9 cellular contexts compared by ENCODE assay signal in the genomic region with DNA sequence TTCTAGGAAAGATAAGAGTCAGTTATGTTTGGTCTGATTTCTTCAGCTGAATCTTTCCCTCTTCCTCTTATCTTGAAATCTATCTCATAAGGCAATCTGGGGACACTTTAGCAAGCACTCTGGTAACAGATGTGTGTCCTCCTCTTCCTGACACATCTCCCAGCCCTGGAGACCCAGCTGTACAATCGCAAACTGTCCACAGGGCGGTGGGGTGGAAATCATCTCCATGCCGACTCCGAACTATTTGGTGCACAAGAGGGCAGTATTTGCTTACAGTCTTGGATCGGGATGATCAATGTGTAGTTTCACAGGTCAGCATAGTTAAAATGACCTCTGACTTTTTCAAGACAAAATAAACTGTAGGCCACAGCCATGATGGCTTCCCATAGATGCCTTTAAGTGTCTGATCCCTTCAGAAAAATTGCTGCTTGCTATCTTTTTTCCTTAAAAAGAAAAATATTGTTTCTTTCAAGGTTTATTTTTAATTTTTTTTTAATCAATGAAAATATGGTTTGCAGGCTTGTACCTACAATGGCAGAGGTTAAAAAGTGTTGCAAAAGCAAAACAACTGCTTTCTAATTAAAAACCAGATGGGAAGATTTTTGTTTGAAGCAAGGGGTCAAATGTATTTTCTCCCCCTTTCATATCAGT. TPM values are rescaled to one million over a fixed set of nuclear protein-coding genes. Genes with fewer than 3 reads are reported as not detected.
DNase-seq lines count a peak whose midpoint lies in the region; ATAC-seq and TF ChIP-seq lines count a peak whose summit lies in the region.
"Had no signal": no experiment of that assay in that cellular context is flagged by ENCODE, and none has a peak within 500 bp of the region (broad histone marks: within the 10 kb centered on the region; RNA-seq: fewer than 3 reads in every experiment).

No MANE protein-coding gene starts in this region.

- H3K4me3 Mint-ChIP-seq in activated CD4-positive, alpha-beta memory T cell treated with anti-CD3 and anti-CD28 coated beads for 36 hours: no peak overlapping the region
- no peak overlapping the region for H3K4me3 Mint-ChIP-seq in activated CD4-positive, alpha-beta memory T cell treated with anti-CD3 and anti-CD28 coated beads, Interleukin-2, amount 10 ng/mL, durations not matched to agents 7 days and 5 days

- H3K36me3 Mint-ChIP-seq in activated CD4-positive, alpha-beta memory T cell treated with anti-CD3 and anti-CD28 coated beads for 36 hours: no peaks in the 10 kb centered on the region
- no peaks in the 10 kb centered on the region for H3K36me3 Mint-ChIP-seq in activated CD4-positive, alpha-beta memory T cell treated with anti-CD3 and anti-CD28 coated beads, Interleukin-2, amount 10 ng/mL, durations not matched to agents 7 days and 5 days (ENCODE audit: low read depth)
- H3K36me3 Mint-ChIP-seq: activated naive CD4-positive, alpha-beta T cell treated with anti-CD3 and anti-CD28 coated beads, Interleukin-2, amount 50 U/mL, for 72 hours had no signal

- H3K27me3 Mint-ChIP-seq in activated CD4-positive, alpha-beta memory T cell treated with anti-CD3 and anti-CD28 coated beads for 36 hours: no peaks in the 10 kb centered on the region
- no peaks in the 10 kb centered on the region for H3K27me3 Mint-ChIP-seq in activated CD4-positive, alpha-beta memory T cell treated with anti-CD3 and anti-CD28 coated beads, Interleukin-2, amount 10 ng/mL, durations not matched to agents 7 days and 5 days

- CTCF ChIA-PET in activated CD4-positive, alpha-beta memory T cell treated with anti-CD3 and anti-CD28 coated beads for 36 hours (lab: Charles Lee): no interaction called here
- CTCF ChIA-PET in activated CD4-positive, alpha-beta memory T cell treated with anti-CD3 and anti-CD28 coated beads, Interleukin-2, amount 10 ng/mL, durations not matched to agents 7 days and 5 days (lab: Charles Lee): no interaction called here

- no peaks in the 10 kb centered on the region for H3K9me3 Mint-ChIP-seq in activated CD4-positive, alpha-beta memory T cell treated with anti-CD3 and anti-CD28 coated beads for 36 hours
- no peaks in the 10 kb centered on the region for H3K9me3 Mint-ChIP-seq in activated CD4-positive, alpha-beta memory T cell treated with anti-CD3 and anti-CD28 coated beads, Interleukin-2, amount 10 ng/mL, durations not matched to agents 7 days and 5 days
- H3K9me3 Mint-ChIP-seq: activated naive CD4-positive, alpha-beta T cell treated with anti-CD3 and anti-CD28 coated beads, Interleukin-2, amount 50 U/mL, for 72 hours had no signal

- ATAC-seq in HG02759 (IDR thresholded peaks at IDR 0.05; ENCODE audit: unreplicated experiment) (no peak), GM19397 (IDR thresholded peaks at IDR 0.05; ENCODE audit: unreplicated experiment) (no peak)

- H3K27ac ChIP-seq in left ventricle myocardium inferior (replicated peaks): no peak overlapping the region

- H3K27ac Mint-ChIP-seq in activated CD4-positive, alpha-beta memory T cell treated with anti-CD3 and anti-CD28 coated beads for 36 hours: no peak overlapping the region
- H3K27ac Mint-ChIP-seq in activated CD4-positive, alpha-beta memory T cell treated with anti-CD3 and anti-CD28 coated beads, Interleukin-2, amount 10 ng/mL, durations not matched to agents 7 days and 5 days: no peak overlapping the region
- H3K27ac Mint-ChIP-seq: activated naive CD4-positive, alpha-beta T cell treated with anti-CD3 and anti-CD28 coated beads, Interleukin-2, amount 50 U/mL, for 72 hours had no signal

- POLR2A ChIA-PET in activated CD4-positive, alpha-beta memory T cell treated with anti-CD3 and anti-CD28 coated beads for 36 hours (lab: Charles Lee): interaction anchor here (0.6 kb wide), 1 partner anchor 24 kb away, joined by 3 read pairs; no protein-coding TSS in a partner anchor
- POLR2A ChIA-PET in activated CD4-positive, alpha-beta memory T cell treated with anti-CD3 and anti-CD28 coated beads, Interleukin-2, amount 10 ng/mL, durations not matched to agents 7 days and 5 days (lab: Charles Lee): no interaction called here

- peaks cover 69% of the 10 kb centered on the region for H3K4me1 ChIP-seq in left ventricle myocardium inferior

- peak; percentile 21 for DNase-seq in activated CD4-positive, alpha-beta memory T cell treated with anti-CD3 and anti-CD28 coated beads for 36 hours
- no peak for DNase-seq in activated CD4-positive, alpha-beta memory T cell treated with anti-CD3 and anti-CD28 coated beads, Interleukin-2, amount 10 ng/mL, durations not matched to agents 7 days and 5 days
- DNase-seq in NCI-H2196 (lab: John Stamatoyannopoulos, UW; ENCODE audit: unreplicated experiment) (peak; percentile 77), amniotic stem cell (lab: John Stamatoyannopoulos, UW) (peak; percentile 35), left ventricle myocardium inferior (no peak), retinal pigment epithelial cell (ENCODE audit: low read depth) (peak; percentile 24)

- peak; percentile 81 for TF ChIP-seq CTCF in left ventricle myocardium inferior (IDR thresholded peaks at IDR 0.05; ENCODE audit: borderline replicate concordance)
- TF ChIP-seq CTCF in retinal pigment epithelial cell (conservative IDR thresholded peaks at IDR 0.05; ENCODE audit: low read depth, low read length): peak; percentile 86

- intact Hi-C loops in activated CD4-positive, alpha-beta memory T cell treated with anti-CD3 and anti-CD28 coated beads for 36 hours (cut with micrococcal nuclease): no loop called here
- intact Hi-C loops in left ventricle myocardium inferior (cut with micrococcal nuclease): loop anchor here (10.0 kb wide), 2 partner anchors 144 to 324 kb away; a partner anchor contains a TSS

- peaks cover 14% of the 10 kb centered on the region for H3K4me1 Mint-ChIP-seq in activated CD4-positive, alpha-beta memory T cell treated with anti-CD3 and anti-CD28 coated beads for 36 hours (ENCODE audit: low read depth)
- peaks cover 3% of the 10 kb centered on the region for H3K4me1 Mint-ChIP-seq in activated CD4-positive, alpha-beta memory T cell treated with anti-CD3 and anti-CD28 coated beads, Interleukin-2, amount 10 ng/mL, durations not matched to agents 7 days and 5 days

- H3K9me3 ChIP-seq in left ventricle myocardium inferior (replicated peaks): no peaks in the 10 kb centered on the region

- H3K4me3 ChIP-seq in left ventricle myocardium inferior: no peak overlapping the region
- no peak overlapping the region for H3K4me3 ChIP-seq in retinal pigment epithelial cell (ENCODE audit: low read length)

- no peaks in the 10 kb centered on the region for H3K36me3 ChIP-seq in left ventricle myocardium inferior

- no peaks in the 10 kb centered on the region for H3K27me3 ChIP-seq in left ventricle myocardium inferior (ENCODE audit: low read depth)

RNA-seq across cellular contexts. Expression of a gene that starts 17.7 kb away (rescaled TPM):
- total RNA-seq in activated CD4-positive, alpha-beta memory T cell treated with anti-CD3 and anti-CD28 coated beads for 36 hours: 10 to 100 TPM; 16.1 to 17.2 TPM
- 10 to 100 TPM; 14.5 to 15.0 TPM for total RNA-seq in activated CD4-positive, alpha-beta memory T cell treated with anti-CD3 and anti-CD28 coated beads, Interleukin-2, amount 10 ng/mL, durations not matched to agents 7 days and 5 days
- 23.7 TPM for total RNA-seq in left ventricle myocardium inferior

RNA-seq across cellular contexts. Expression of a gene that starts 47.4 kb away (rescaled TPM):
- total RNA-seq in activated CD4-positive, alpha-beta memory T cell treated with anti-CD3 and anti-CD28 coated beads for 36 hours: 10 to 100 TPM; 81.6 to 87.0 TPM
- 10 to 100 TPM; 56.3 to 62.3 TPM for total RNA-seq in activated CD4-positive, alpha-beta memory T cell treated with anti-CD3 and anti-CD28 coated beads, Interleukin-2, amount 10 ng/mL, durations not matched to agents 7 days and 5 days
- total RNA-seq in left ventricle myocardium inferior: 25.3 TPM

Comparison
In these comparisons a context has a peak if more than half of its experiments do, and no peak if none do; other contexts are left out.
1. DNase-seq: peak in activated CD4-positive, alpha-beta memory T cell treated with anti-CD3 and anti-CD28 coated beads for 36 hours (single experiment), NCI-H2196 (single experiment), amniotic stem cell (single experiment) and retinal pigment epithelial cell (single experiment); none in activated CD4-positive, alpha-beta memory T cell treated with anti-CD3 and anti-CD28 coated beads, Interleukin-2, amount 10 ng/mL, durations not matched to agents 7 days and 5 days (single experiment) and left ventricle myocardium inferior (single experiment).